18 cellular contexts compared by ENCODE assay signal in the genomic region with DNA sequence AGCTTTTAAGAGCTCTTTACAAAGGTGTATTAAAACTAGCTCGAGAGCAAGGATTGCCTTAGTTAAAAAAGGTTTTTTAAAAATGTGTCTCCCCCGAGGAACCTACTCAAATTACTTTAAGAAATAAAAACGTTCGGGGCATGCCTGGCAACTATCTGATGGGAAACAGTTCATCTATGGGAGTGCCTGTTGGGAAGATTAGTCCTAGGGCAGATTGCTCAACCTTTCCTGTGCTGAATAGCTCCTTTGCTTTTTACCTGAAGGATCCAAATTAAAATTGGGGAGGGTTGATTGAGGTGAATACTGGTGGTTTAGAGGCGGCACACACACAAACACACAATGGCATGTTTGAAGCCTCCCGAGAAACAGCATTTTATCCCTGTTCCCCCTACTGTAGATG.
"Had no signal": no experiment of that assay in that cellular context is flagged by ENCODE, and none has a peak within 500 bp of the region (broad histone marks: within the 10 kb centered on the region; RNA-seq: fewer than 3 reads in every experiment).

No MANE protein-coding gene starts in this region.

- H3K36me3 ChIP-seq: cardiac muscle cell, sigmoid colon had no signal

- DNase-seq: activated CD4-positive, alpha-beta T cell treated with anti-CD3 and anti-CD28 coated beads for 1 hour; activated CD4-positive, alpha-beta T cell treated with anti-CD3 and anti-CD28 coated beads, Interleukin-2, amount 50 U/mL, for 4 hours; activated naive CD4-positive, alpha-beta T cell treated with anti-CD3 and anti-CD28 coated beads for 36 hours; activated naive CD8-positive, alpha-beta T cell treated with anti-CD3 and anti-CD28 coated beads, Interleukin-2, amount 50 U/mL, for 24 hours; activated T-cell treated with anti-CD3 and anti-CD28 coated beads for 4 hours; endodermal cell; left ventricle myocardium superior; mesendoderm; nucleus accumbens; stimulated activated CD4-positive, alpha-beta T cell treated with anti-CD3 and anti-CD28 coated beads, Interleukin-4, amount 100 ng/mL, for 1 hour; stimulated activated naive B cell treated with anti-CD40 and anti-IgM and Interleukin-4, amounts not matched to agents 10 μg/mL and 1 μg/mL and 100 μg/mL, for 72 hours; T-helper 9 cell; trophoblast cell had no signal

- H3K27ac ChIP-seq: cardiac muscle cell, sigmoid colon had no signal

- H3K27ac Mint-ChIP-seq: activated naive CD4-positive, alpha-beta T cell treated with anti-CD3 and anti-CD28 coated beads for 36 hours; activated naive CD8-positive, alpha-beta T cell treated with anti-CD3 and anti-CD28 coated beads, Interleukin-2, amount 50 U/mL, for 24 hours; activated T-helper 17 cell treated with anti-CD3 and anti-CD28 coated beads, Interleukin-2, amount 50 U/mL, for 72 hours; endodermal cell had no signal

- H3K27me3 ChIP-seq: cardiac muscle cell, sigmoid colon had no signal

- H3K4me1 Mint-ChIP-seq: activated T-helper 17 cell treated with anti-CD3 and anti-CD28 coated beads, Interleukin-2, amount 50 U/mL, for 72 hours; endodermal cell had no signal

- H3K9me3 Mint-ChIP-seq: activated naive CD4-positive, alpha-beta T cell treated with anti-CD3 and anti-CD28 coated beads for 36 hours; activated naive CD8-positive, alpha-beta T cell treated with anti-CD3 and anti-CD28 coated beads, Interleukin-2, amount 50 U/mL, for 24 hours; activated T-helper 17 cell treated with anti-CD3 and anti-CD28 coated beads, Interleukin-2, amount 50 U/mL, for 72 hours; endodermal cell; natural killer cell treated with Interleukin-12 subunit alpha and Interleukin-12 subunit beta and Interleukin-15 and Interleukin-18, amount 100 ng/mL, for 72 hours; stimulated activated naive B cell treated with anti-CD40 and anti-IgM and Interleukin-4, amounts not matched to agents 10 μg/mL and 1 μg/mL and 100 μg/mL, for 72 hours had no signal

- H3K4me3 ChIP-seq: cardiac muscle cell, sigmoid colon had no signal

- H3K4me3 Mint-ChIP-seq: activated naive CD4-positive, alpha-beta T cell treated with anti-CD3 and anti-CD28 coated beads for 36 hours; activated naive CD8-positive, alpha-beta T cell treated with anti-CD3 and anti-CD28 coated beads, Interleukin-2, amount 50 U/mL, for 24 hours; activated T-helper 17 cell treated with anti-CD3 and anti-CD28 coated beads, Interleukin-2, amount 50 U/mL, for 72 hours; endodermal cell; natural killer cell treated with Interleukin-12 subunit alpha and Interleukin-12 subunit beta and Interleukin-15 and Interleukin-18, amount 100 ng/mL, for 72 hours; stimulated activated naive B cell treated with anti-CD40 and anti-IgM and Interleukin-4, amounts not matched to agents 10 μg/mL and 1 μg/mL and 100 μg/mL, for 72 hours had no signal

- ATAC-seq: activated naive CD8-positive, alpha-beta T cell treated with anti-CD3 and anti-CD28 coated beads, Interleukin-2, amount 50 U/mL, for 24 hours; activated T-helper 17 cell treated with anti-CD3 and anti-CD28 coated beads, Interleukin-2, amount 50 U/mL, for 72 hours; esophagus mucosa; natural killer cell treated with Interleukin-12 subunit alpha and Interleukin-12 subunit beta and Interleukin-15 and Interleukin-18, amount 100 ng/mL, for 72 hours had no signal

- H3K36me3 Mint-ChIP-seq: natural killer cell treated with Interleukin-12 subunit alpha and Interleukin-12 subunit beta and Interleukin-15 and Interleukin-18, amount 100 ng/mL, for 72 hours; stimulated activated naive B cell treated with anti-CD40 and anti-IgM and Interleukin-4, amounts not matched to agents 10 μg/mL and 1 μg/mL and 100 μg/mL, for 72 hours had no signal

- H3K9me3 ChIP-seq: sigmoid colon had no signal

- H3K27me3 Mint-ChIP-seq: activated naive CD8-positive, alpha-beta T cell treated with anti-CD3 and anti-CD28 coated beads, Interleukin-2, amount 50 U/mL, for 24 hours; activated T-helper 17 cell treated with anti-CD3 and anti-CD28 coated beads, Interleukin-2, amount 50 U/mL, for 72 hours; stimulated activated naive B cell treated with anti-CD40 and anti-IgM and Interleukin-4, amounts not matched to agents 10 μg/mL and 1 μg/mL and 100 μg/mL, for 72 hours had no signal
